Comparison of ENCODE assay signal across 16 cellular contexts in genomic region chr22:41408665-41409064, GRCh38.
"Had no signal": no experiment of that assay in that cellular context is flagged by ENCODE, and none has a peak within 500 bp of the region (broad histone marks: within the 10 kb centered on the region; RNA-seq: fewer than 3 reads in every experiment).

No MANE protein-coding gene starts in this region.

- DNase-seq: activated CD4-positive, alpha-beta T cell treated with anti-CD3 and anti-CD28 coated beads, Interleukin-2, amount 50 U/mL, for 4 hours; activated effector memory CD4-positive, alpha-beta T cell treated with anti-CD3 and anti-CD28 coated beads, Interleukin-2, amount 50 U/mL, for 16 hours; activated T-cell treated with anti-CD3 and anti-CD28 coated beads, Interleukin-2, amount 50 U/mL, for 4 hours; amygdala; foreskin keratinocyte; heart right ventricle; islet precursor cell; mesenchymal stem cell; occipital lobe; stimulated activated CD4-positive, alpha-beta T cell treated with anti-CD3 and anti-CD28 coated beads, Interleukin-4, amount 100 ng/mL, for 24 hours; T-helper 2 cell; upper lobe of left lung had no signal

- H3K4me1 ChIP-seq: foreskin keratinocyte had no signal

- H3K4me3 ChIP-seq: heart right ventricle, upper lobe of left lung had no signal

- H3K36me3 Mint-ChIP-seq: activated naive CD4-positive, alpha-beta T cell treated with anti-CD3 and anti-CD28 coated beads, Interleukin-2, amount 50 U/mL, for 72 hours had no signal

- H3K36me3 ChIP-seq: heart right ventricle, upper lobe of left lung had no signal

- H3K27ac ChIP-seq: foreskin keratinocyte had no signal

- H3K27me3 Mint-ChIP-seq: progenitor cell of endocrine pancreas had no signal

- H3K27ac Mint-ChIP-seq: activated naive CD4-positive, alpha-beta T cell treated with anti-CD3 and anti-CD28 coated beads, Interleukin-2, amount 50 U/mL, for 72 hours; nephron; progenitor cell of endocrine pancreas had no signal

- H3K4me3 Mint-ChIP-seq: activated T-cell treated with anti-CD3 and anti-CD28 coated beads, Interleukin-2, amount 50 U/mL, for 4 hours; nephron had no signal

- H3K27me3 ChIP-seq: foreskin keratinocyte, heart right ventricle, upper lobe of left lung had no signal

- ATAC-seq: activated naive CD4-positive, alpha-beta T cell treated with anti-CD3 and anti-CD28 coated beads, Interleukin-2, amount 50 U/mL, for 72 hours; activated T-cell treated with anti-CD3 and anti-CD28 coated beads, Interleukin-2, amount 50 U/mL, for 4 hours; foreskin keratinocyte; heart right ventricle; left lobe of liver had no signal

- H3K9me3 Mint-ChIP-seq: activated naive CD4-positive, alpha-beta T cell treated with anti-CD3 and anti-CD28 coated beads, Interleukin-2, amount 50 U/mL, for 72 hours; activated T-cell treated with anti-CD3 and anti-CD28 coated beads, Interleukin-2, amount 50 U/mL, for 4 hours; nephron had no signal

- H3K9me3 ChIP-seq: heart right ventricle, upper lobe of left lung had no signal
